17 cellular contexts compared by ENCODE assay signal in the genomic region with DNA sequence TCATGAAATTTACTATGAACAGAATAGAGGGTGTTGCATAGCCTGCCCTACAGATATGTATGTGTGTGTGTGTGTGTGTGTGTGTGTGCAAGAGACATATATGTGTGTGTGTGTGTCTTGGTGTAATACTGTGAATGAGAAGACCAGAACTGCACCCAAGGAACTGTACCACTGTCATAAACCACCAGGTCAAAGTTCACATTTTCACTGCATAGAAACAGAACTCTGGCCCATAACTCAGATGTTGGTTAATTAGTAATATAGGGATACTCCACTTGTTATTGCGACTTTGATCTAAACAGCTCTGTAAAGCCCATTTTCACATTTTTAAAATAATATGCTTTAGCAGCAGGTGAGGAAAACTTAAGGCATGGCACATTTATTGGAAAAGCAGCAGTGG.
"Had no signal": no experiment of that assay in that cellular context is flagged by ENCODE, and none has a peak within 500 bp of the region (broad histone marks: within the 10 kb centered on the region; RNA-seq: fewer than 3 reads in every experiment).

No MANE protein-coding gene starts in this region.

- ATAC-seq: activated CD8-positive, alpha-beta T cell treated with anti-CD3 and anti-CD28 coated beads for 36 hours; activated naive CD8-positive, alpha-beta T cell treated with anti-CD3 and anti-CD28 coated beads, Interleukin-2, amount 50 U/mL, for 24 hours; activated T-cell treated with anti-CD3 and anti-CD28 coated beads, Interleukin-2, amount 50 U/mL, for 72 hours; gastroesophageal sphincter; lower lobe of right lung; stimulated activated naive B cell treated with anti-CD40 and anti-IgM and Interleukin-4, amounts not matched to agents 10 μg/mL and 1 μg/mL and 100 μg/mL, for 72 hours; upper lobe of right lung had no signal

- H3K27me3 ChIP-seq: ascending aorta, right atrium auricular region, upper lobe of right lung had no signal

- H3K4me3 ChIP-seq: ascending aorta, gastroesophageal sphincter, lower lobe of right lung, right atrium auricular region, upper lobe of right lung had no signal

- H3K36me3 ChIP-seq: ascending aorta, gastroesophageal sphincter, lower lobe of right lung, right atrium auricular region, upper lobe of right lung had no signal

- H3K27ac ChIP-seq: ascending aorta, gastroesophageal sphincter, lower lobe of right lung, right atrium auricular region, upper lobe of right lung had no signal

- H3K4me1 Mint-ChIP-seq: activated naive CD8-positive, alpha-beta T cell treated with anti-CD3 and anti-CD28 coated beads, Interleukin-2, amount 50 U/mL, for 24 hours had no signal

- H3K4me3 Mint-ChIP-seq: activated CD8-positive, alpha-beta T cell treated with anti-CD3 and anti-CD28 coated beads for 36 hours; activated naive CD8-positive, alpha-beta T cell treated with anti-CD3 and anti-CD28 coated beads, Interleukin-2, amount 50 U/mL, for 24 hours; activated T-cell treated with anti-CD3 and anti-CD28 coated beads, Interleukin-2, amount 50 U/mL, for 72 hours; mesothelial cell of epicardium; naive B cell; stimulated activated naive B cell treated with anti-CD40 and anti-IgM and Interleukin-4, amounts not matched to agents 10 μg/mL and 1 μg/mL and 100 μg/mL, for 72 hours; T-helper 2 cell treated with Interferon-gamma antibody and Interleukin-4, amounts not matched to agents 5 μg/mL and 100 μg/mL, for 36 hours had no signal

- H3K4me1 ChIP-seq: ascending aorta, gastroesophageal sphincter, right atrium auricular region had no signal

- H3K36me3 Mint-ChIP-seq: mesothelial cell of epicardium, naive B cell had no signal

- H3K9me3 Mint-ChIP-seq: activated CD8-positive, alpha-beta T cell treated with anti-CD3 and anti-CD28 coated beads for 36 hours; activated naive CD8-positive, alpha-beta T cell treated with anti-CD3 and anti-CD28 coated beads, Interleukin-2, amount 50 U/mL, for 24 hours; activated T-cell treated with anti-CD3 and anti-CD28 coated beads, Interleukin-2, amount 50 U/mL, for 72 hours; mesothelial cell of epicardium; T-helper 2 cell treated with Interferon-gamma antibody and Interleukin-4, amounts not matched to agents 5 μg/mL and 100 μg/mL, for 36 hours had no signal

- H3K9me3 ChIP-seq: ascending aorta, gastroesophageal sphincter, lower lobe of right lung, right atrium auricular region, upper lobe of right lung had no signal

- DNase-seq: activated CD8-positive, alpha-beta memory T cell treated with anti-CD3 and anti-CD28 coated beads, Interleukin-2, amount 50 U/mL, for 4 hours; activated CD8-positive, alpha-beta T cell treated with anti-CD3 and anti-CD28 coated beads for 36 hours; activated naive CD4-positive, alpha-beta T cell; activated naive CD8-positive, alpha-beta T cell treated with anti-CD3 and anti-CD28 coated beads, Interleukin-2, amount 50 U/mL, for 24 hours; activated T-cell treated with anti-CD3 and anti-CD28 coated beads, Interleukin-2, amount 50 U/mL, for 72 hours; lower lobe of right lung; naive B cell; posterior cingulate gyrus; stimulated activated CD4-positive, alpha-beta T cell treated with anti-CD3 and anti-CD28 coated beads, Interleukin-1b, Interleukin-23, amount 100 ng/mL, for 48 hours; stimulated activated naive B cell treated with anti-CD40 and anti-IgM and Interleukin-4, amounts not matched to agents 10 μg/mL and 1 μg/mL and 100 μg/mL, for 72 hours; substantia nigra; upper lobe of right lung had no signal

- H3K27ac Mint-ChIP-seq: activated CD8-positive, alpha-beta T cell treated with anti-CD3 and anti-CD28 coated beads for 36 hours; activated naive CD8-positive, alpha-beta T cell treated with anti-CD3 and anti-CD28 coated beads, Interleukin-2, amount 50 U/mL, for 24 hours; activated T-cell treated with anti-CD3 and anti-CD28 coated beads, Interleukin-2, amount 50 U/mL, for 72 hours; mesothelial cell of epicardium; stimulated activated naive B cell treated with anti-CD40 and anti-IgM and Interleukin-4, amounts not matched to agents 10 μg/mL and 1 μg/mL and 100 μg/mL, for 72 hours; T-helper 2 cell treated with Interferon-gamma antibody and Interleukin-4, amounts not matched to agents 5 μg/mL and 100 μg/mL, for 36 hours had no signal
